In the genomic region with DNA sequence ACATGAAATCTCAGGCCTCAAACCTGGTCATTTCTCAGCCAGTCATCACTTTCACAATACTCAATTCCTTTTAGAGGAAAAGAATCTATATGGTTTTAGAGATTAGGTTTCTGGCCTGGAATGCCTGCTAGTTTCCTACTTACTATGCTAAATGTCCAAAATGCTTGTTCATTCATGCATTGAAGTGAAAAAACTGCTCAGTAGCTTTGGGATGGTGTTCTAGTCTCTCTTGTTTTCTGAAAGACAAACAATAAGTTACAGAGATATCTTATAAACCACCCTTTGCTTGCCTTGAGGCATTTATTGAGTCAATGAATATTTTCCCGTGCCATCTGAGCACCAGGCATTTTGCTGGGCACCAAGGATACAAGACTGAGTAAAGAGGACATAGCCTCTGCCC, we compare ENCODE assay signal across 21 cellular contexts.
"Had no signal": no experiment of that assay in that cellular context is flagged by ENCODE, and none has a peak within 500 bp of the region (broad histone marks: within the 10 kb centered on the region; RNA-seq: fewer than 3 reads in every experiment).

No MANE protein-coding gene starts in this region.

- DNase-seq: activated CD4-positive, alpha-beta T cell treated with anti-CD3 and anti-CD28 coated beads, Interleukin-2, amount 10 ng/mL, durations not matched to agents 24 days and 14 days; activated CD8-positive, alpha-beta memory T cell treated with anti-CD3 and anti-CD28 coated beads, Interleukin-2, amount 10 ng/mL, durations not matched to agents 7 days and 5 days; activated CD8-positive, alpha-beta T cell treated with anti-CD3 and anti-CD28 coated beads for 36 hours; activated effector memory CD4-positive, alpha-beta T cell treated with anti-CD3 and anti-CD28 coated beads, Interleukin-2, amount 50 U/mL, for 16 hours; activated naive CD4-positive, alpha-beta T cell treated with anti-CD3 and anti-CD28 coated beads, Interleukin-2, amount 10 ng/mL, durations not matched to agents 7 days and 5 days; activated T-cell treated with anti-CD3 and anti-CD28 coated beads for 4 hours; amygdala; body of pancreas; effector memory CD4-positive, alpha-beta T cell; left lung; pancreas; psoas muscle; right lobe of liver; stimulated activated CD4-positive, alpha-beta T cell treated with anti-CD3 and anti-CD28 coated beads, Interleukin-15, amount 100 ng/mL, for 24 hours; testis; trophoblast cell; uterus had no signal

- H3K4me3 ChIP-seq: body of pancreas, left lung, pancreas, psoas muscle, right lobe of liver, smooth muscle cell, testis, uterus had no signal

- ATAC-seq: activated CD4-positive, CD25-positive, alpha-beta regulatory T cell treated with anti-CD3 and anti-CD28 coated beads, Interleukin-2, amount 50 U/mL, for 24 hours; activated CD8-positive, alpha-beta memory T cell treated with anti-CD3 and anti-CD28 coated beads, Interleukin-2, amount 10 ng/mL, durations not matched to agents 7 days and 5 days; activated CD8-positive, alpha-beta T cell treated with anti-CD3 and anti-CD28 coated beads for 36 hours; body of pancreas; left lung; natural killer cell treated with Interleukin-12 subunit alpha and Interleukin-12 subunit beta and Interleukin-15 and Interleukin-18, amount 100 ng/mL, for 72 hours; pancreas; psoas muscle; right lobe of liver; stimulated activated memory B cell treated with anti-CD40 and anti-IgM and Interleukin-4, amounts not matched to agents 10 μg/mL and 1 μg/mL and 100 μg/mL, for 72 hours had no signal
